Comparison of ENCODE assay signal across 10 cellular contexts in genomic region chr7:44754802-44755697, GRCh38. TPM values are rescaled to one million over a fixed set of nuclear protein-coding genes. Genes with fewer than 3 reads are reported as not detected.
DNase-seq lines count a peak whose midpoint lies in the region; ATAC-seq and TF ChIP-seq lines count a peak whose summit lies in the region.
"Had no signal": no experiment of that assay in that cellular context is flagged by ENCODE, and none has a peak within 500 bp of the region (broad histone marks: within the 10 kb centered on the region; RNA-seq: fewer than 3 reads in every experiment).

No MANE protein-coding gene starts in this region.

- no peak overlapping the region for H2BK20ac ChIP-seq in IMR-90 (ENCODE audit: low read depth, low read length)

- H3K14ac ChIP-seq in IMR-90 (replicated peaks; ENCODE audit: low read depth, low read length), result no peak overlapping the region

- H3K4me2 ChIP-seq in IMR-90 (ENCODE audit: low read depth, low read length), result no peak overlapping the region

- CTCF ChIA-PET in activated CD8-positive, alpha-beta T cell treated with anti-CD3 and anti-CD28 coated beads, Interleukin-2, amount 10 ng/mL, durations not matched to agents 7 days and 5 days (lab: Charles Lee), result no interaction called here
- CTCF ChIA-PET in activated CD8-positive, alpha-beta T cell treated with anti-CD3 and anti-CD28 coated beads for 36 hours (lab: Charles Lee), result no interaction called here
- CTCF ChIA-PET in IMR-90 (lab: Yijun Ruan, JAX), result no interaction called here
- CTCF ChIA-PET in HEK293T (lab: Yijun Ruan, JAX), result interaction anchor here (0.7 kb wide), 1 partner anchor 559 kb away, joined by 4 read pairs; no protein-coding TSS in a partner anchor

- no peaks in the 10 kb centered on the region for H3K27me3 Mint-ChIP-seq in activated CD8-positive, alpha-beta T cell treated with anti-CD3 and anti-CD28 coated beads, Interleukin-2, amount 10 ng/mL, durations not matched to agents 7 days and 5 days (ENCODE audit: low read depth)
- H3K27me3 Mint-ChIP-seq in activated CD8-positive, alpha-beta T cell treated with anti-CD3 and anti-CD28 coated beads for 36 hours, result no peaks in the 10 kb centered on the region
- no peaks in the 10 kb centered on the region for H3K27me3 Mint-ChIP-seq in stimulated activated memory B cell treated with anti-CD40 and anti-IgM and Interleukin-4, amounts not matched to agents 10 μg/mL and 1 μg/mL and 100 μg/mL, for 72 hours

- H3K9me3 ChIP-seq in IMR-90 (ENCODE audit: control insufficient read depth, insufficient read depth, low read length) (no peaks in the 10 kb centered on the region), gastroesophageal sphincter (no peaks in the 10 kb centered on the region)

- H3K18ac ChIP-seq in IMR-90 (ENCODE audit: low read depth, low read length), result no peak overlapping the region

- peak overlapping the region; percentile 7 for H2BK5ac ChIP-seq in IMR-90 (ENCODE audit: low read depth, low read length, poor library complexity, severe bottlenecking)

- H2AFZ ChIP-seq in IMR-90 (replicated peaks; ENCODE audit: low read length, poor library complexity), result peak overlapping the region; percentile 46

- TF ChIP-seq RAD21 in IMR-90 (IDR thresholded peaks at IDR 0.05; ENCODE audit: low read length), result no peak

- H3K4ac ChIP-seq in IMR-90 (ENCODE audit: low read depth, low read length), result peak overlapping the region; percentile 22; the same call in 1 of the 2 replicates

- BruUV-seq in IMR-90 (replicated peaks; lab: Mats Ljungman, UMichigan), result no TSS peak

- H3K23ac ChIP-seq in IMR-90 (ENCODE audit: low read depth, low read length), result no peak overlapping the region; the same call in 1 of the 2 replicates

- 98% methylated on average over 6 of the region's 11 CpGs; no CpG with 5 or more reads in 1 of the 2 experiments for WGBS in IMR-90 (ENCODE audit: extremely low coverage in 2 of 2, insufficient read length in 1 of 2), 2 experiments
- 93 to 97% methylated on average over 3 to 4 of the region's 11 CpGs for WGBS in gastroesophageal sphincter (ENCODE audit: low coverage in 1 of 2), 2 donors

- no peak for TF ChIP-seq EP300 in gastroesophageal sphincter (IDR thresholded peaks at IDR 0.05)

- TF ChIP-seq POLR2A in IMR-90 (IDR thresholded peaks at IDR 0.05; ENCODE audit: low read depth, low read length), result no peak
- no peak for TF ChIP-seq POLR2A in gastroesophageal sphincter (IDR thresholded peaks at IDR 0.05)

- H2BK120ac ChIP-seq in IMR-90 (ENCODE audit: low read depth, low read length), result no peak overlapping the region

- no peak overlapping the region for H2BK15ac ChIP-seq in IMR-90 (ENCODE audit: low read depth, low read length)

- intact Hi-C loops in activated CD8-positive, alpha-beta T cell treated with anti-CD3 and anti-CD28 coated beads for 36 hours (cut with micrococcal nuclease), result loop anchor here (10.0 kb wide), 1 partner anchor 170 kb away; the partner anchor contains the start of gene TMED4
- intact Hi-C loops in IMR-90 (cut with micrococcal nuclease), result loop anchor here (5.0 kb wide), 1 partner anchor 168 kb away; no protein-coding TSS in a partner anchor

- peaks cover 29% of the 10 kb centered on the region for H3K4me1 Mint-ChIP-seq in activated CD8-positive, alpha-beta T cell treated with anti-CD3 and anti-CD28 coated beads, Interleukin-2, amount 10 ng/mL, durations not matched to agents 7 days and 5 days (ENCODE audit: low read depth)
- H3K4me1 Mint-ChIP-seq in activated CD8-positive, alpha-beta T cell treated with anti-CD3 and anti-CD28 coated beads for 36 hours (ENCODE audit: low read depth), result peaks cover 33% of the 10 kb centered on the region
- H3K4me1 Mint-ChIP-seq in stimulated activated memory B cell treated with anti-CD40 and anti-IgM and Interleukin-4, amounts not matched to agents 10 μg/mL and 1 μg/mL and 100 μg/mL, for 72 hours, result peaks cover 52% of the 10 kb centered on the region

- H4K8ac ChIP-seq in IMR-90 (ENCODE audit: low read depth in 2 of 2, low read length in 2 of 2), result 0 out of 4 replicates have a peak overlapping the region, but pooled peaks of 1 of the 2 experiments have one; percentile 10

- no peak overlapping the region for H3K27ac ChIP-seq in IMR-90 (ENCODE audit: insufficient read depth, low read length)
- peak overlapping the region in 3 of 4 donors; percentile 59 to 68 (median 68) for H3K27ac ChIP-seq in gastroesophageal sphincter

- peaks cover 12% of the 10 kb centered on the region for H3K9me1 ChIP-seq in IMR-90 (ENCODE audit: insufficient read depth, low read length)

- peaks cover 27 to 80% of the 10 kb centered on the region in 2 experiments for H3K79me1 ChIP-seq in IMR-90 (ENCODE audit: low read depth in 1 of 2, low read length in 2 of 2)

- H2AK5ac ChIP-seq in IMR-90 (ENCODE audit: low read depth, low read length), result 0 out of 2 replicates have a peak overlapping the region, but pooled peaks have one; percentile 62

- peaks cover 22% of the 10 kb centered on the region for H3K4me1 ChIP-seq in IMR-90 (ENCODE audit: control insufficient read depth, insufficient read depth, low read length)
- H3K4me1 ChIP-seq in gastroesophageal sphincter, result peaks cover 0 to 68% (median 44%) of the 10 kb centered on the region in 3 donors

- H3K27ac Mint-ChIP-seq in activated CD8-positive, alpha-beta T cell treated with anti-CD3 and anti-CD28 coated beads, Interleukin-2, amount 10 ng/mL, durations not matched to agents 7 days and 5 days, result peak overlapping the region; percentile 60
- H3K27ac Mint-ChIP-seq in activated CD8-positive, alpha-beta T cell treated with anti-CD3 and anti-CD28 coated beads for 36 hours, result no peak overlapping the region
- peak overlapping the region; percentile 74 for H3K27ac Mint-ChIP-seq in stimulated activated memory B cell treated with anti-CD40 and anti-IgM and Interleukin-4, amounts not matched to agents 10 μg/mL and 1 μg/mL and 100 μg/mL, for 72 hours

- H4K91ac ChIP-seq in IMR-90 (ENCODE audit: insufficient read depth, low read depth, low read length), result 0 out of 2 replicates have a peak overlapping the region, but pooled peaks have one; percentile 5

- H3K4me3 ChIP-seq in IMR-90 (ENCODE audit: insufficient read depth, low read depth, low read length) (no peak overlapping the region), gastroesophageal sphincter (no peak overlapping the region)

- H4K20me1 ChIP-seq in IMR-90 (ENCODE audit: insufficient read depth, low read length), result peaks cover 37% of the 10 kb centered on the region

- no peak overlapping the region for H4K5ac ChIP-seq in IMR-90 (ENCODE audit: low read depth, low read length)

- peaks cover 16% of the 10 kb centered on the region for H3K36me3 Mint-ChIP-seq in activated CD8-positive, alpha-beta T cell treated with anti-CD3 and anti-CD28 coated beads, Interleukin-2, amount 10 ng/mL, durations not matched to agents 7 days and 5 days (ENCODE audit: low read depth)
- peaks cover 30% of the 10 kb centered on the region for H3K36me3 Mint-ChIP-seq in activated CD8-positive, alpha-beta T cell treated with anti-CD3 and anti-CD28 coated beads for 36 hours (ENCODE audit: low read depth)
- H3K36me3 Mint-ChIP-seq in stimulated activated memory B cell treated with anti-CD40 and anti-IgM and Interleukin-4, amounts not matched to agents 10 μg/mL and 1 μg/mL and 100 μg/mL, for 72 hours, result peaks cover 28% of the 10 kb centered on the region

- no peak for DNase-seq in activated CD8-positive, alpha-beta T cell treated with anti-CD3 and anti-CD28 coated beads, Interleukin-2, amount 10 ng/mL, durations not matched to agents 7 days and 5 days
- no peak for DNase-seq in activated CD8-positive, alpha-beta T cell treated with anti-CD3 and anti-CD28 coated beads for 36 hours
- DNase-seq in IMR-90 (no peak), HEK293T (ENCODE audit: extremely low spot score) (no peak), NCI-H2196 treated with DMSO at 0.1 percent for 48 hours (lab: John Stamatoyannopoulos, UW; ENCODE audit: unreplicated experiment) (no peak), NCI-H187 treated with DMSO at 0.1 percent for 48 hours (lab: John Stamatoyannopoulos, UW) (no peak)
- DNase-seq: activated T-cell treated with anti-CD3 and anti-CD28 coated beads, Interleukin-2, amount 50 U/mL, for 4 hours; NCI-H1417 treated with DMSO at 0.1 percent for 48 hours had no signal

- no peaks in the 10 kb centered on the region for H3K9me3 Mint-ChIP-seq in activated CD8-positive, alpha-beta T cell treated with anti-CD3 and anti-CD28 coated beads, Interleukin-2, amount 10 ng/mL, durations not matched to agents 7 days and 5 days (ENCODE audit: insufficient read depth)
- H3K9me3 Mint-ChIP-seq in activated CD8-positive, alpha-beta T cell treated with anti-CD3 and anti-CD28 coated beads for 36 hours, result no peaks in the 10 kb centered on the region
- no peaks in the 10 kb centered on the region for H3K9me3 Mint-ChIP-seq in stimulated activated memory B cell treated with anti-CD40 and anti-IgM and Interleukin-4, amounts not matched to agents 10 μg/mL and 1 μg/mL and 100 μg/mL, for 72 hours
- H3K9me3 Mint-ChIP-seq: activated T-cell treated with anti-CD3 and anti-CD28 coated beads, Interleukin-2, amount 50 U/mL, for 4 hours had no signal

- H3K4me3 Mint-ChIP-seq in activated CD8-positive, alpha-beta T cell treated with anti-CD3 and anti-CD28 coated beads, Interleukin-2, amount 10 ng/mL, durations not matched to agents 7 days and 5 days, result no peak overlapping the region
- no peak overlapping the region for H3K4me3 Mint-ChIP-seq in activated CD8-positive, alpha-beta T cell treated with anti-CD3 and anti-CD28 coated beads for 36 hours
- no peak overlapping the region for H3K4me3 Mint-ChIP-seq in stimulated activated memory B cell treated with anti-CD40 and anti-IgM and Interleukin-4, amounts not matched to agents 10 μg/mL and 1 μg/mL and 100 μg/mL, for 72 hours
- H3K4me3 Mint-ChIP-seq: activated T-cell treated with anti-CD3 and anti-CD28 coated beads, Interleukin-2, amount 50 U/mL, for 4 hours had no signal

- no peak for TF ChIP-seq CTCF in activated CD8-positive, alpha-beta T cell treated with anti-CD3 and anti-CD28 coated beads for 36 hours (IDR thresholded peaks at IDR 0.05)
- TF ChIP-seq CTCF in IMR-90 (conservative IDR thresholded peaks at IDR 0.05; ENCODE audit: low read depth, low read length) (no peak), gastroesophageal sphincter (IDR thresholded peaks at IDR 0.05) (no peak)

- H3K9ac ChIP-seq in IMR-90 (ENCODE audit: low read depth, low read length), result no peak overlapping the region

- dilution Hi-C loops in IMR-90 (cut with HindIII; ENCODE audit: low sequenced_read_pairs, unreplicated experiment), result no loop called here

- peak overlapping the region; percentile 51 for H2AK9ac ChIP-seq in IMR-90 (replicated peaks; ENCODE audit: low read depth, low read length, poor library complexity)

- in situ Hi-C loops in IMR-90 (cut with MboI; ENCODE audit: low sequenced_read_pairs), result no loop called here

- H3K27me3 ChIP-seq in IMR-90 (ENCODE audit: control insufficient read depth, insufficient read depth, low read length) (no peaks in the 10 kb centered on the region), gastroesophageal sphincter (no peaks in the 10 kb centered on the region)

- no peak overlapping the region for H3K56ac ChIP-seq in IMR-90 (ENCODE audit: extremely low read depth, insufficient read depth, low read length)

- POLR2A ChIA-PET in activated CD8-positive, alpha-beta T cell treated with anti-CD3 and anti-CD28 coated beads, Interleukin-2, amount 10 ng/mL, durations not matched to agents 7 days and 5 days (lab: Charles Lee), result no interaction called here
- POLR2A ChIA-PET in activated CD8-positive, alpha-beta T cell treated with anti-CD3 and anti-CD28 coated beads for 36 hours (lab: Charles Lee), result interaction anchor here (1.2 kb wide), 1 partner anchor 15 kb away, joined by 3 read pairs; no protein-coding TSS in a partner anchor
- POLR2A ChIA-PET in IMR-90 (lab: Charles Lee; ENCODE audit: unreplicated experiment), result no interaction called here
- POLR2A ChIA-PET in HEK293T (lab: Yijun Ruan, JAX), result no interaction called here

- peaks cover 33% of the 10 kb centered on the region for H3K36me3 ChIP-seq in IMR-90 (ENCODE audit: control insufficient read depth, insufficient read depth, low read length)
- peaks cover 0 to 41% of the 10 kb centered on the region in 2 donors for H3K36me3 ChIP-seq in gastroesophageal sphincter

- ATAC-seq in activated CD8-positive, alpha-beta T cell treated with anti-CD3 and anti-CD28 coated beads, Interleukin-2, amount 10 ng/mL, durations not matched to agents 7 days and 5 days, result no peak
- ATAC-seq in activated CD8-positive, alpha-beta T cell treated with anti-CD3 and anti-CD28 coated beads for 36 hours, result no peak
- ATAC-seq in IMR-90 (ENCODE audit: low read depth) (no peak), gastroesophageal sphincter (no peak)
- no peak for ATAC-seq in stimulated activated memory B cell treated with anti-CD40 and anti-IgM and Interleukin-4, amounts not matched to agents 10 μg/mL and 1 μg/mL and 100 μg/mL, for 72 hours
- ATAC-seq: activated T-cell treated with anti-CD3 and anti-CD28 coated beads, Interleukin-2, amount 50 U/mL, for 4 hours had no signal

RNA-seq across cellular contexts. Expression of gene ZMIZ2, which starts 6.4 kb away (rescaled TPM):
- 10 to 100 TPM; 77.8 to 80.7 TPM for total RNA-seq in activated CD8-positive, alpha-beta T cell treated with anti-CD3 and anti-CD28 coated beads, Interleukin-2, amount 10 ng/mL, durations not matched to agents 7 days and 5 days
- total RNA-seq in activated CD8-positive, alpha-beta T cell treated with anti-CD3 and anti-CD28 coated beads for 36 hours, result 100 to 1,000 TPM; 131 to 134 TPM
- total RNA-seq in IMR-90 (2012; rRNA removed) (2.8 and 3.0 TPM in 2 replicates), gastroesophageal sphincter (10 to 100 TPM; 12.7 to 28.0 (median 20.5) TPM)
- 22.9 and 24.0 TPM in 2 replicates for polyA plus RNA-seq in IMR-90 (2012; rRNA removed)
- 6.2 and 11.7 TPM in 2 replicates for polyA plus RNA-seq in IMR-90 (2012; cell fraction: cytosol; rRNA removed)
- 98.7 and 169 TPM in 2 replicates for polyA plus RNA-seq in IMR-90 (2012; cell fraction: nucleus; rRNA removed; ENCODE audit: low replicate concordance)

RNA-seq across cellular contexts. Expression of gene PPIA, which starts 41.4 kb away (rescaled TPM):
- 1,000 to 10,000 TPM; 2,568 to 2,621 TPM for total RNA-seq in activated CD8-positive, alpha-beta T cell treated with anti-CD3 and anti-CD28 coated beads, Interleukin-2, amount 10 ng/mL, durations not matched to agents 7 days and 5 days
- 1,000 to 10,000 TPM; 2,824 to 2,882 TPM for total RNA-seq in activated CD8-positive, alpha-beta T cell treated with anti-CD3 and anti-CD28 coated beads for 36 hours
- total RNA-seq in IMR-90 (2012; rRNA removed) (3,396 and 3,430 TPM in 2 replicates), gastroesophageal sphincter (1,000 to 10,000 TPM; 1,097 to 2,167 (median 1,431) TPM)
- 4,788 and 4,883 TPM in 2 replicates for polyA plus RNA-seq in IMR-90 (2012; rRNA removed)
- polyA plus RNA-seq in IMR-90 (2012; cell fraction: cytosol; rRNA removed), result 3,102 and 3,821 TPM in 2 replicates
- polyA plus RNA-seq in IMR-90 (2012; cell fraction: nucleus; rRNA removed; ENCODE audit: low replicate concordance), result 630 and 1,845 TPM in 2 replicates
